In genomic region chr10:88042162-88043100, GRCh38 we compare ENCODE assay signal across 12 cellular contexts.
A peak's percentile ranks its signal among the peaks of the same experiment; 100 is the strongest.
DNase-seq lines count a peak whose midpoint lies in the region; ATAC-seq and TF ChIP-seq lines count a peak whose summit lies in the region.
"Had no signal": no experiment of that assay in that cellular context is flagged by ENCODE, and none has a peak within 500 bp of the region (broad histone marks: within the 10 kb centered on the region; RNA-seq: fewer than 3 reads in every experiment).

No MANE protein-coding gene starts in this region.

- CTCF ChIA-PET in IMR-90 (lab: Yijun Ruan, JAX) (interaction anchor here (0.5 kb wide), 1 partner anchor 768 kb away, joined by 4 read pairs; no protein-coding TSS in a partner anchor), MCF 10A (lab: Yijun Ruan, JAX) (interaction anchor here (0.5 to 1.5 kb wide), 6 partner anchors 10 to 350 kb away, joined by 3 to 6 read pairs (median 3); no protein-coding TSS in a partner anchor)

- dilution Hi-C loops in IMR-90 (cut with HindIII; ENCODE audit: low sequenced_read_pairs, unreplicated experiment), result no loop called here

- intact Hi-C loops in IMR-90 (cut with micrococcal nuclease) (no loop called here), MCF 10A (cut with micrococcal nuclease) (no loop called here), lower leg skin (cut with DNase I; ENCODE audit: low total_unique reads) (no loop called here)

- BruUV-seq in IMR-90 (replicated peaks; lab: Mats Ljungman, UMichigan) (no TSS peak), MCF 10A (replicated peaks; lab: Mats Ljungman, UMichigan) (no TSS peak)

- H3K4me3 ChIP-seq in IMR-90 (ENCODE audit: insufficient read depth, low read depth, low read length) (no peak overlapping the region), lower leg skin (ENCODE audit: low read depth, poor library complexity, severe bottlenecking) (no peak overlapping the region)

- peak overlapping the region; percentile 74 for H3K18ac ChIP-seq in IMR-90 (ENCODE audit: low read depth, low read length)

- H2AK9ac ChIP-seq in IMR-90 (replicated peaks; ENCODE audit: low read depth, low read length, poor library complexity), result peak overlapping the region; percentile 57

- TF ChIP-seq POLR2A in IMR-90 (IDR thresholded peaks at IDR 0.05; ENCODE audit: low read depth, low read length) (no peak), lower leg skin (IDR thresholded peaks at IDR 0.05) (no peak)

- peak overlapping the region; percentile 31 for H4K91ac ChIP-seq in IMR-90 (ENCODE audit: insufficient read depth, low read depth, low read length)

- no peaks in the 10 kb centered on the region for H3K36me3 ChIP-seq in IMR-90 (ENCODE audit: control insufficient read depth, insufficient read depth, low read length)

- peak overlapping the region; percentile 76 for H2AFZ ChIP-seq in IMR-90 (replicated peaks; ENCODE audit: low read length, poor library complexity)

- peaks cover 21% of the 10 kb centered on the region for H3K9me1 ChIP-seq in IMR-90 (ENCODE audit: insufficient read depth, low read length)

- no peak overlapping the region for H3K9ac ChIP-seq in IMR-90 (ENCODE audit: low read depth, low read length)

- peaks cover 20% of the 10 kb centered on the region for H3K4me1 Mint-ChIP-seq in MCF 10A (ENCODE audit: insufficient read depth, unreplicated experiment)

- TF ChIP-seq CTCF in IMR-90 (conservative IDR thresholded peaks at IDR 0.05; ENCODE audit: low read depth, low read length) (no peak), MCF 10A (IDR thresholded peaks at IDR 0.05; ENCODE audit: unreplicated experiment) (no peak), lower leg skin (IDR thresholded peaks at IDR 0.05) (no peak)

- peak overlapping the region; percentile 67 for H2BK120ac ChIP-seq in IMR-90 (ENCODE audit: low read depth, low read length)

- in situ Hi-C loops in IMR-90 (cut with MboI; ENCODE audit: low sequenced_read_pairs), result no loop called here

- POLR2A ChIA-PET in IMR-90 (lab: Charles Lee; ENCODE audit: unreplicated experiment) (no interaction called here), MCF 10A (lab: Yijun Ruan, JAX) (interaction anchor here (0.6 to 3.5 kb wide), 32 partner anchors 10 to 843 kb away, joined by 3 to 24 read pairs (median 4); partner anchors contain the start of genes KLLN and PTEN)

- no peaks in the 10 kb centered on the region for H3K27me3 ChIP-seq in IMR-90 (ENCODE audit: control insufficient read depth, insufficient read depth, low read length)

- WGBS in IMR-90 (ENCODE audit: extremely low coverage in 2 of 2, insufficient read length in 1 of 2), 2 experiments, result 28% methylated on average over 8 of the region's 19 CpGs; no CpG with 5 or more reads in 1 of the 2 experiments
- 33 to 50% methylated on average over 19 of the region's 19 CpGs for WGBS in lower leg skin, 2 donors

- H4K5ac ChIP-seq in IMR-90 (ENCODE audit: low read depth, low read length), result peak overlapping the region; percentile 65

- DNase-seq in A172 (ENCODE audit: low spot score) (peak; percentile 8), IMR-90 (peak; percentile 78), MCF 10A (ENCODE audit: unreplicated experiment) (peak; percentile 92), lower leg skin (ENCODE audit: low spot score in 2 of 2) (peak; percentile 58 to 86), foreskin melanocyte (no peak), NCI-H510A (lab: John Stamatoyannopoulos, UW) (no peak), NCI-H2107 treated with DMSO at 0.1 percent for 48 hours (lab: John Stamatoyannopoulos, UW; ENCODE audit: unreplicated experiment) (no peak)
- DNase-seq: activated naive CD4-positive, alpha-beta T cell treated with anti-CD3 and anti-CD28 coated beads for 36 hours; CD8-positive, alpha-beta memory T cell; naive B cell; NCI-H524 had no signal

- ATAC-seq in IMR-90 (ENCODE audit: low read depth), result peak; percentile 70
- ATAC-seq in GM18873 (IDR thresholded peaks at IDR 0.05; ENCODE audit: low FRiP score, unreplicated experiment), result no peak

- H3K9me3 Mint-ChIP-seq in MCF 10A (ENCODE audit: unreplicated experiment), result no peaks in the 10 kb centered on the region
- H3K9me3 Mint-ChIP-seq: activated naive CD4-positive, alpha-beta T cell treated with anti-CD3 and anti-CD28 coated beads for 36 hours; CD8-positive, alpha-beta memory T cell had no signal

- H4K8ac ChIP-seq in IMR-90 (ENCODE audit: low read depth in 2 of 2, low read length in 2 of 2), result peak overlapping the region in 1 of 2 experiments; percentile 63; a peak in 2 of 4 replicates

- peak overlapping the region; percentile 15 for H3K4me2 ChIP-seq in IMR-90 (ENCODE audit: low read depth, low read length)

- H2AK5ac ChIP-seq in IMR-90 (ENCODE audit: low read depth, low read length), result peak overlapping the region; percentile 46; the same call in 1 of the 2 replicates

- peak overlapping the region; percentile 2; the same call in 1 of the 3 replicates for H2BK15ac ChIP-seq in IMR-90 (ENCODE audit: low read depth, low read length)

- TF ChIP-seq RAD21 in IMR-90 (IDR thresholded peaks at IDR 0.05; ENCODE audit: low read length), result no peak

- H3K79me1 ChIP-seq in IMR-90 (ENCODE audit: low read depth in 1 of 2, low read length in 2 of 2), result no peaks in the 10 kb centered on the region

- H4K20me1 ChIP-seq in IMR-90 (ENCODE audit: insufficient read depth, low read length), result no peaks in the 10 kb centered on the region

- peak overlapping the region; percentile 32 for H3K23ac ChIP-seq in IMR-90 (ENCODE audit: low read depth, low read length)

- H2BK5ac ChIP-seq in IMR-90 (ENCODE audit: low read depth, low read length, poor library complexity, severe bottlenecking), result peak overlapping the region; percentile 25

- H3K27ac ChIP-seq in IMR-90 (ENCODE audit: insufficient read depth, low read length), result peak overlapping the region; percentile 51; the same call in 1 of the 2 replicates

- peak overlapping the region; percentile 95 for H3K27ac Mint-ChIP-seq in MCF 10A (ENCODE audit: low read depth, unreplicated experiment)
- H3K27ac Mint-ChIP-seq: activated naive CD4-positive, alpha-beta T cell treated with anti-CD3 and anti-CD28 coated beads for 36 hours had no signal

- H3K14ac ChIP-seq in IMR-90 (replicated peaks; ENCODE audit: low read depth, low read length), result peak overlapping the region; percentile 33

- peak overlapping the region; percentile 56 for H3K4me3 Mint-ChIP-seq in MCF 10A (ENCODE audit: unreplicated experiment)
- H3K4me3 Mint-ChIP-seq: activated naive CD4-positive, alpha-beta T cell treated with anti-CD3 and anti-CD28 coated beads for 36 hours; CD8-positive, alpha-beta memory T cell; naive B cell had no signal

- H3K27me3 Mint-ChIP-seq in MCF 10A (ENCODE audit: insufficient read depth, unreplicated experiment), result no peaks in the 10 kb centered on the region

- H3K36me3 Mint-ChIP-seq in MCF 10A (ENCODE audit: insufficient read depth, unreplicated experiment), result no peaks in the 10 kb centered on the region
- H3K36me3 Mint-ChIP-seq: CD8-positive, alpha-beta memory T cell; naive B cell had no signal

- peaks cover 27% of the 10 kb centered on the region for H3K4me1 ChIP-seq in IMR-90 (ENCODE audit: control insufficient read depth, insufficient read depth, low read length)

- peak overlapping the region; percentile 69 for H2BK20ac ChIP-seq in IMR-90 (ENCODE audit: low read depth, low read length)

- peak overlapping the region; percentile 49 for H3K4ac ChIP-seq in IMR-90 (ENCODE audit: low read depth, low read length)

- H3K9me3 ChIP-seq in IMR-90 (ENCODE audit: control insufficient read depth, insufficient read depth, low read length), result no peaks in the 10 kb centered on the region

- H3K56ac ChIP-seq in IMR-90 (ENCODE audit: extremely low read depth, insufficient read depth, low read length), result no peak overlapping the region

TF ChIP-seq in IMR-90, 13 proteins besides CTCF, POLR2A, EP300 and RAD21:
- TF ChIP-seq CEBPB (IDR thresholded peaks at IDR 0.05; ENCODE audit: low read depth, low read length) (peak; percentile 48), MAZ (IDR thresholded peaks at IDR 0.05; ENCODE audit: borderline replicate concordance, low read depth, low read length) (no peak)

Comparison
In these comparisons a context has a peak if more than half of its experiments do, and no peak if none do; other contexts are left out.
1. DNase-seq: peak in A172 (single experiment), IMR-90 (single experiment), MCF 10A (single experiment) and lower leg skin (2 of 2); none in foreskin melanocyte (single experiment), NCI-H510A (single experiment) and NCI-H2107 treated with DMSO at 0.1 percent for 48 hours (single experiment).